In genomic region chr3:151838574-151839312, GRCh38 we compare ENCODE assay signal across 9 cellular contexts. TPM values are rescaled to one million over a fixed set of nuclear protein-coding genes. Genes with fewer than 3 reads are reported as not detected.
DNase-seq lines count a peak whose midpoint lies in the region; TF ChIP-seq lines count a peak whose summit lies in the region.
"Had no signal": no experiment of that assay in that cellular context is flagged by ENCODE, and none has a peak within 500 bp of the region (broad histone marks: within the 10 kb centered on the region; RNA-seq: fewer than 3 reads in every experiment).

No MANE protein-coding gene starts in this region.

- no peak overlapping the region for H3K56ac ChIP-seq in H9 (ENCODE audit: insufficient read length, low read depth, low read length)

- H3K79me1 ChIP-seq in H9 (ENCODE audit: insufficient read depth, low read depth, low read length, poor library complexity, severe bottlenecking), result no peaks in the 10 kb centered on the region
- no peaks in the 10 kb centered on the region for H3K79me1 ChIP-seq in mesenchymal stem cell (replicated peaks; ENCODE audit: low read length, poor library complexity, severe bottlenecking)

- peak overlapping the region; percentile 48 for H3K4me3 ChIP-seq in SK-N-MC
- H3K4me3 ChIP-seq in endodermal cell (ENCODE audit: low read length), result no peak overlapping the region
- no peak overlapping the region for H3K4me3 ChIP-seq in mesenchymal stem cell (ENCODE audit: insufficient read depth in 1 of 2, low read depth in 1 of 2, low read length in 2 of 2)
- peak overlapping the region; percentile 13 to 32 for H3K4me3 ChIP-seq in tibial artery

- H2BK5ac ChIP-seq in H9 (ENCODE audit: insufficient read length, low read length) (no peak overlapping the region), mesenchymal stem cell (ENCODE audit: low read depth, low read length, poor library complexity, severe bottlenecking) (no peak overlapping the region)

- no peaks in the 10 kb centered on the region for H3K23me2 ChIP-seq in H9 (ENCODE audit: insufficient read length, low read depth, low read length, poor library complexity, severe bottlenecking)

- TF ChIP-seq CTCF in H9 (conservative IDR thresholded peaks at IDR 0.05) (peak; percentile 93), endodermal cell (conservative IDR thresholded peaks at IDR 0.05) (peak; percentile 98), tibial artery (IDR thresholded peaks at IDR 0.05) (peak; percentile 77)

- H3K79me2 ChIP-seq in H9 (ENCODE audit: insufficient read depth, low read length), result no peaks in the 10 kb centered on the region

- no peak overlapping the region for H3K27ac Mint-ChIP-seq in H9
- no peak overlapping the region for H3K27ac Mint-ChIP-seq in endodermal cell

- H2BK15ac ChIP-seq in H9 (ENCODE audit: low read depth, low read length) (no peak overlapping the region), mesenchymal stem cell (ENCODE audit: low read depth, poor library complexity, severe bottlenecking) (no peak overlapping the region)

- H4K20me1 ChIP-seq in H9 (ENCODE audit: control insufficient read depth, insufficient read depth, insufficient read length), result no peaks in the 10 kb centered on the region

- H3K9ac ChIP-seq in H9 (ENCODE audit: extremely low read depth, insufficient read length, low read length) (no peak overlapping the region), SK-N-MC (ENCODE audit: insufficient read length) (peak overlapping the region; percentile 9), endodermal cell (ENCODE audit: extremely low read depth, low read length, poor library complexity, severe bottlenecking) (no peak overlapping the region), mesenchymal stem cell (ENCODE audit: low read length) (peak overlapping the region; percentile 70)

- H3K4me1 ChIP-seq in H9 (ENCODE audit: insufficient read depth, low read length) (peaks cover 2% of the 10 kb centered on the region), endodermal cell (ENCODE audit: control insufficient read depth, insufficient read depth, low read length) (peaks cover 5% of the 10 kb centered on the region), mesenchymal stem cell (ENCODE audit: control insufficient read depth, insufficient read depth, low read depth, low read length) (peaks cover 12% of the 10 kb centered on the region), tibial artery (peaks cover 0 to 14% (median 0%) of the 10 kb centered on the region in 4 donors)

- no peak overlapping the region for H2BK20ac ChIP-seq in H9 (ENCODE audit: low read depth, low read length, poor library complexity, severe bottlenecking)

- H3K36me3 ChIP-seq in SK-N-MC (ENCODE audit: insufficient read depth, low read length), result peaks cover 4% of the 10 kb centered on the region; the same call in 1 of the 2 replicates
- H3K36me3 ChIP-seq in endodermal cell (ENCODE audit: control insufficient read depth, insufficient read depth, low read length), result no peaks in the 10 kb centered on the region
- H3K36me3 ChIP-seq in mesenchymal stem cell (ENCODE audit: control insufficient read depth in 1 of 2, insufficient read depth in 2 of 2, low read depth in 1 of 2, low read length in 2 of 2), result no peaks in the 10 kb centered on the region
- H3K36me3 ChIP-seq in tibial artery, result no peaks in the 10 kb centered on the region

- H2AK5ac ChIP-seq in H9 (ENCODE audit: insufficient read length, low read length) (no peak overlapping the region), mesenchymal stem cell (ENCODE audit: low read length, severe bottlenecking) (no peak overlapping the region)

- WGBS in H9 (ENCODE audit: extremely low coverage, insufficient read length, low lambda C conversion rate), result no CpG with 5 or more reads among the region's 19 CpGs
- 63 to 67% methylated on average over 7 to 18 of the region's 19 CpGs for WGBS in endodermal cell (ENCODE audit: insufficient coverage in 1 of 2, insufficient read length in 1 of 2), 2 experiments
- 73% methylated on average over 10 of the region's 19 CpGs for WGBS in mesenchymal stem cell

- H3K36me3 Mint-ChIP-seq in H9 (ENCODE audit: insufficient read depth in 1 of 3, low read depth in 3 of 3), result no peaks in the 10 kb centered on the region
- no peaks in the 10 kb centered on the region for H3K36me3 Mint-ChIP-seq in endodermal cell (ENCODE audit: low read depth)

- H3K4me3 Mint-ChIP-seq in H9, result no peak overlapping the region
- no peak overlapping the region for H3K4me3 Mint-ChIP-seq in endodermal cell

- H3T11ph ChIP-seq in H9 (ENCODE audit: low read length), result no peak overlapping the region

- H3K14ac ChIP-seq in H9 (ENCODE audit: insufficient read depth, low read length) (no peak overlapping the region), mesenchymal stem cell (ENCODE audit: low read length in 2 of 2) (no peak overlapping the region)

- DNase-seq in activated naive CD4-positive, alpha-beta T cell treated with Interleukin-2 at 50 U/mL for 16 hours, result peak; percentile 21
- DNase-seq in activated naive CD4-positive, alpha-beta T cell treated with anti-CD3 and anti-CD28 coated beads, Interleukin-2, amount 50 U/mL, for 16 hours, result no peak
- DNase-seq in H9 (peak; percentile 38), NAMALWA (ENCODE audit: low spot score) (peak; percentile 87), SK-N-MC (ENCODE audit: low read depth, low spot score) (peak; percentile 94), endodermal cell (peak; percentile 64), mesenchymal stem cell (peak; percentile 85), tibial artery (peak in 1 of 2 donors; percentile 29)

- H3K9me3 ChIP-seq in H9 (ENCODE audit: control insufficient read depth, low read depth, low read length) (no peaks in the 10 kb centered on the region), SK-N-MC (ENCODE audit: low read depth, low read length) (peaks cover 10% of the 10 kb centered on the region; the same call in 1 of the 2 replicates), endodermal cell (ENCODE audit: control insufficient read depth, low read length) (no peaks in the 10 kb centered on the region), mesenchymal stem cell (ENCODE audit: control insufficient read depth, low read length) (no peaks in the 10 kb centered on the region), tibial artery (no peaks in the 10 kb centered on the region)

- intact Hi-C loops in tibial artery (cut with DNase I; ENCODE audit: low total_unique reads), result no loop called here

- H4K8ac ChIP-seq in H9 (replicated peaks; ENCODE audit: insufficient read length, low read depth, low read length) (no peak overlapping the region), mesenchymal stem cell (ENCODE audit: low read length) (no peak overlapping the region)

- H2AFZ ChIP-seq in H9 (ENCODE audit: low read length) (no peak overlapping the region), mesenchymal stem cell (ENCODE audit: low read depth, low read length) (no peak overlapping the region)

- no peak overlapping the region for H3K4ac ChIP-seq in H9 (ENCODE audit: low read depth, low read length)
- no peak overlapping the region for H3K4ac ChIP-seq in mesenchymal stem cell (ENCODE audit: low read depth in 1 of 2, low read length in 2 of 2)

- no peaks in the 10 kb centered on the region for H3K27me3 ChIP-seq in H9 (ENCODE audit: insufficient read depth, low read length)
- no peaks in the 10 kb centered on the region for H3K27me3 ChIP-seq in endodermal cell (ENCODE audit: control insufficient read depth, insufficient read depth, low read length, poor library complexity, severe bottlenecking)
- H3K27me3 ChIP-seq in mesenchymal stem cell (ENCODE audit: control insufficient read depth in 1 of 2, insufficient read depth in 1 of 2, low read length in 2 of 2), result peaks cover 0 to 9% of the 10 kb centered on the region in 2 experiments
- H3K27me3 ChIP-seq in tibial artery, result no peaks in the 10 kb centered on the region

- H3K27ac ChIP-seq in H9 (ENCODE audit: insufficient read length, low read depth, low read length) (no peak overlapping the region), SK-N-MC (peak overlapping the region; percentile 85), endodermal cell (ENCODE audit: low read depth, low read length) (no peak overlapping the region), mesenchymal stem cell (ENCODE audit: low read length, poor library complexity, severe bottlenecking) (no peak overlapping the region), tibial artery (no peak overlapping the region)

- H2BK12ac ChIP-seq in H9 (ENCODE audit: insufficient read length, low read depth, low read length) (no peak overlapping the region), mesenchymal stem cell (ENCODE audit: low read length in 2 of 2) (no peak overlapping the region)

- H3K4me1 Mint-ChIP-seq in H9, result peaks cover 13 to 14% of the 10 kb centered on the region in 2 experiments
- H3K4me1 Mint-ChIP-seq in endodermal cell, result peaks cover 12% of the 10 kb centered on the region

- H3K9me3 Mint-ChIP-seq in H9, result no peaks in the 10 kb centered on the region
- H3K9me3 Mint-ChIP-seq in endodermal cell, result no peaks in the 10 kb centered on the region

- H3K27me3 Mint-ChIP-seq in H9 (ENCODE audit: low read depth) (no peaks in the 10 kb centered on the region), endodermal cell (ENCODE audit: insufficient read depth) (no peaks in the 10 kb centered on the region)

- H3K4me2 ChIP-seq in H9 (ENCODE audit: insufficient read depth, insufficient read length, low read length) (no peak overlapping the region), mesenchymal stem cell (ENCODE audit: low read length, poor library complexity, severe bottlenecking) (no peak overlapping the region)

- no peak overlapping the region for H2BK120ac ChIP-seq in H9 (ENCODE audit: low read depth, low read length, poor library complexity, severe bottlenecking)
- no peak overlapping the region for H2BK120ac ChIP-seq in mesenchymal stem cell (ENCODE audit: low read depth, low read length)

- H4K5ac ChIP-seq in H9 (ENCODE audit: insufficient read length, low read depth, low read length), result no peak overlapping the region

- H3K23ac ChIP-seq in H9 (ENCODE audit: insufficient read length, low read depth, low read length) (no peak overlapping the region), mesenchymal stem cell (ENCODE audit: low read length in 2 of 2) (no peak overlapping the region)

- H3K18ac ChIP-seq in H9 (ENCODE audit: insufficient read length, low read depth, low read length) (no peak overlapping the region), mesenchymal stem cell (ENCODE audit: low read depth in 1 of 2, low read length in 2 of 2) (peak overlapping the region in 1 of 2 experiments; percentile 18)

- H4K91ac ChIP-seq in H9 (ENCODE audit: insufficient read length, low read depth, low read length) (no peak overlapping the region), mesenchymal stem cell (ENCODE audit: low read length) (no peak overlapping the region)

RNA-seq across cellular contexts. Expression of gene AADAC, which starts 24.8 kb away (rescaled TPM):
- total RNA-seq in H9 (2021), result not detected in 2 replicates
- not detected for total RNA-seq in endodermal cell
- polyA plus RNA-seq in endodermal cell (2013, experiment 1 of 2), result not detected
- not detected for polyA plus RNA-seq in endodermal cell (2013, experiment 2 of 2)
- 0.10 TPM for polyA plus RNA-seq in mesenchymal stem cell (2013, experiment 1 of 2)
- polyA plus RNA-seq in mesenchymal stem cell (2013, experiment 2 of 2), result 0.16 TPM
- total RNA-seq: mononuclear cell had no signal

RNA-seq across cellular contexts. Expression of gene SUCNR1, which starts 34.7 kb away (rescaled TPM):
- not detected in 2 replicates for total RNA-seq in H9 (2021)
- total RNA-seq in endodermal cell, result not detected
- polyA plus RNA-seq in endodermal cell (2013, experiment 1 of 2), result 0.07 TPM
- 0.08 TPM for polyA plus RNA-seq in endodermal cell (2013, experiment 2 of 2)
- polyA plus RNA-seq in mesenchymal stem cell (2013, experiment 1 of 2), result 20.8 TPM
- polyA plus RNA-seq in mesenchymal stem cell (2013, experiment 2 of 2), result 21.5 TPM

Comparison
In these comparisons a context has a peak if more than half of its experiments do, and no peak if none do; other contexts are left out.
1. H3K9ac ChIP-seq: peak in SK-N-MC (single experiment) and mesenchymal stem cell (single experiment); none in H9 (single experiment) and endodermal cell (single experiment).
2. H3K4me3 ChIP-seq: peak in SK-N-MC (single experiment) and tibial artery (2 of 2); none in endodermal cell (single experiment) and mesenchymal stem cell (0 of 2).
3. Peak in every context shown above with its lines, with median percentiles within 50 percentile points of each other: CTCF ChIP-seq.